In genomic region chr7:25624001-25624400, GRCh38 we compare ENCODE assay signal across 21 cellular contexts.
"Had no signal": no experiment of that assay in that cellular context is flagged by ENCODE, and none has a peak within 500 bp of the region (broad histone marks: within the 10 kb centered on the region; RNA-seq: fewer than 3 reads in every experiment).

No MANE protein-coding gene starts in this region.

- H3K4me2 ChIP-seq: hepatocyte, SK-N-SH had no signal

- H2AFZ ChIP-seq: hepatocyte had no signal

- H3K4me3 ChIP-seq: coronary artery, gastroesophageal sphincter, hepatocyte, prostate gland, right lobe of liver, spleen, stomach, thoracic aorta had no signal

- DNase-seq: activated CD4-positive, alpha-beta T cell treated with anti-CD3 and anti-CD28 coated beads, Interleukin-2, amount 50 U/mL, for 48 hours; activated CD4-positive, CD25-positive, alpha-beta regulatory T cell treated with anti-CD3 and anti-CD28 coated beads, Interleukin-2, amount 50 U/mL, for 72 hours; activated effector memory CD4-positive, alpha-beta T cell treated with Interleukin-2 at 50 U/mL for 16 hours; activated naive CD4-positive, alpha-beta T cell treated with anti-CD3 and anti-CD28 coated beads, Interleukin-2, amount 50 U/mL, for 16 hours; activated T-cell treated with anti-CD3 and anti-CD28 coated beads, Interleukin-2, amount 50 U/mL, for 1 hour; effector CD4-positive, alpha-beta T cell; nephron progenitor cell; occipital lobe; right lobe of liver; SK-N-SH; spleen; stomach; T-cell; T-helper 9 cell had no signal

- H3K9ac ChIP-seq: SK-N-SH had no signal

- H3K36me3 ChIP-seq: gastroesophageal sphincter, prostate gland, right lobe of liver, spleen, stomach, thoracic aorta had no signal

- H3K27me3 ChIP-seq: gastroesophageal sphincter, hepatocyte, right lobe of liver, spleen, stomach had no signal

- FAIRE-seq: astrocyte, keratinocyte had no signal

- H3K79me2 ChIP-seq: hepatocyte had no signal

- H3K27ac ChIP-seq: hepatocyte, prostate gland, right lobe of liver had no signal

- H3K4me1 ChIP-seq: right lobe of liver had no signal

- ATAC-seq: T-cell had no signal

- H3K9me3 ChIP-seq: gastroesophageal sphincter, prostate gland, right lobe of liver, SK-N-SH, spleen, stomach, thoracic aorta had no signal

- H3K9me2 ChIP-seq: SK-N-SH had no signal
